ENCODE assay signal across 16 cellular contexts in the genomic region with DNA sequence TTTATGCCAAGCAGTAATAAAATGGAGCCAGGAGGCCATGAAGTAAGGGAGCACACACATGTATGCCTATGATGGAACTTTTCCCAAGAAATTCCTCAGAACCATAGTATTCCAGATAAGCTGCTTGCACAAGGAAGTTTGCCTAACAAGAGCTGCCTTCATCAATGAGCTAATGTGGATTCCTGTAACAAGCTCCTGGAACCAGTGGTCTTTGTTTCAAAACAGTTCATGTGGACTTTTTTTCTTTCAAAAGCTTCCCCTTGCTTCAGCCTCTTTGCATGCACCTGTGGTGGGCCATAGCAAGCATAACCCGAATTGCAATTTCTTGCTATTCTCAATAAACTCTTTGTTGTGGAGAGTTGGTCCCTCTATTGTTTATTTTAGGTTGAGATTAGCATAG.
DNase-seq lines count a peak whose midpoint lies in the region; ATAC-seq and TF ChIP-seq lines count a peak whose summit lies in the region.
"Had no signal": no experiment of that assay in that cellular context is flagged by ENCODE, and none has a peak within 500 bp of the region (broad histone marks: within the 10 kb centered on the region; RNA-seq: fewer than 3 reads in every experiment).

No MANE protein-coding gene starts in this region.

- peaks cover 80% of the 10 kb centered on the region for H3K4me1 Mint-ChIP-seq in WTC11

- no peaks in the 10 kb centered on the region for H3K27me3 ChIP-seq in HAP-1 (ENCODE audit: low read depth)
- H3K27me3 ChIP-seq: BLaER1, SJSA1 had no signal

- H3K9me3 Mint-ChIP-seq in WTC11, result peaks cover 1% of the 10 kb centered on the region

- CTCF ChIA-PET in WTC11 (lab: Charles Lee), result interaction anchor here (0.8 to 1.0 kb wide), 3 partner anchors 12 to 59 kb away, joined by 3 to 4 read pairs (median 3); no protein-coding TSS in a partner anchor

- peak overlapping the region; percentile 50; the same call in 1 of the 2 replicates for H3K27ac Mint-ChIP-seq in WTC11

- no peak overlapping the region for H3K4me3 Mint-ChIP-seq in WTC11
- H3K4me3 Mint-ChIP-seq: CD8-positive, alpha-beta memory T cell had no signal

- H3K4me3 ChIP-seq in HAP-1, result no peak overlapping the region
- H3K4me3 ChIP-seq: BLaER1, K562, SJSA1 had no signal

- ATAC-seq in WTC11 (peak; percentile 59), HG02571 (IDR thresholded peaks at IDR 0.05; ENCODE audit: unreplicated experiment) (no peak)
- no peak for ATAC-seq in stimulated activated naive CD8-positive, alpha-beta T cell treated with anti-CD3 and anti-CD28 coated beads, Interleukin-15, Interleukin-2, amounts not matched to agents 100 U/mL and 50 U/mL, for 24 hours
- ATAC-seq: K562, PC-3 had no signal

- no peaks in the 10 kb centered on the region for H3K27me3 Mint-ChIP-seq in WTC11 (ENCODE audit: low read depth)
- H3K27me3 Mint-ChIP-seq: CD8-positive, alpha-beta memory T cell had no signal

- in situ Hi-C loops in HAP-1 (cut with MboI; ENCODE audit: low sequenced_read_pairs), result no loop called here

- TF ChIP-seq CTCF in WTC11 (IDR thresholded peaks at IDR 0.05), result no peak

- peaks cover 74% of the 10 kb centered on the region for H3K4me1 ChIP-seq in HAP-1
- H3K4me1 ChIP-seq: BLaER1, SJSA1 had no signal

- no peaks in the 10 kb centered on the region for H3K9me3 ChIP-seq in HAP-1
- H3K9me3 ChIP-seq: BLaER1, SJSA1 had no signal

- POLR2A ChIA-PET in WTC11 (lab: Charles Lee), result interaction anchor here (0.9 kb wide), 1 partner anchor 10 kb away, joined by 3 read pairs; no protein-coding TSS in a partner anchor

- H3K36me3 Mint-ChIP-seq in WTC11, result peaks cover under 1% of the 10 kb centered on the region

- peak; percentile 69 to 97 for DNase-seq in HAP-1 (ENCODE audit: low spot score in 2 of 2)
- no peak for DNase-seq in WTC11 (ENCODE audit: low spot score)
- DNase-seq in iPS DF 19.7 (ENCODE audit: low read depth, low spot score), result peak; percentile 30
- DNase-seq in NK-92 treated with Interleukin-12 subunit alpha and Interleukin-12 subunit beta, amount 100 ng/mL, for 24 hours (lab: John Stamatoyannopoulos, UW), result no peak
- no peak for DNase-seq in stimulated activated naive CD8-positive, alpha-beta T cell treated with anti-CD3 and anti-CD28 coated beads, Interleukin-15, Interleukin-2, amounts not matched to agents 100 U/mL and 50 U/mL, for 24 hours
- no peak for DNase-seq in T1000 (lab: John Stamatoyannopoulos, UW)
- DNase-seq: CD8-positive, alpha-beta memory T cell; GOT3; NCI-H1436; NCI-H2081; NCI-H524; PC-3 had no signal

- H3K36me3 ChIP-seq in HAP-1 (replicated peaks), result no peaks in the 10 kb centered on the region
- H3K36me3 ChIP-seq: SJSA1 had no signal

TF ChIP-seq in WTC11, 78 proteins besides CTCF, POLR2A, EP300 and RAD21:
- no peak for TF ChIP-seq CREB1 (CRISPR knock-in tag; IDR thresholded peaks at IDR 0.05)
- TF ChIP-seq, protein P1, sequence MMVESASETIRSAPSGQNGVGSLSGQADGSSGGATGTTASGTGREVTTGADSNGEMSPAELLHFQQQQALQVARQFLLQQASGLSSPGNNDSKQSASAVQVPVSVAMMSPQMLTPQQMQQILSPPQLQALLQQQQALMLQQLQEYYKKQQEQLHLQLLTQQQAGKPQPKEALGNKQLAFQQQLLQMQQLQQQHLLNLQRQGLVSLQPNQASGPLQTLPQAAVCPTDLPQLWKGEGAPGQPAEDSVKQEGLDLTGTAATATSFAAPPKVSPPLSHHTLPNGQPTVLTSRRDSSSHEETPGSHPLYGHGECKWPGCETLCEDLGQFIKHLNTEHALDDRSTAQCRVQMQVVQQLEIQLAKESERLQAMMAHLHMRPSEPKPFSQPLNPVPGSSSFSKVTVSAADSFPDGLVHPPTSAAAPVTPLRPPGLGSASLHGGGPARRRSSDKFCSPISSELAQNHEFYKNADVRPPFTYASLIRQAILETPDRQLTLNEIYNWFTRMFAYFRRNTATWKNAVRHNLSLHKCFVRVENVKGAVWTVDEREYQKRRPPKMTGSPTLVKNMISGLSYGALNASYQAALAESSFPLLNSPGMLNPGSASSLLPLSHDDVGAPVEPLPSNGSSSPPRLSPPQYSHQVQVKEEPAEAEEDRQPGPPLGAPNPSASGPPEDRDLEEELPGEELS (CRISPR knock-in tag; IDR thresholded peaks at IDR 0.05), result no peak
- TF ChIP-seq SOX15 (CRISPR knock-in tag; IDR thresholded peaks at IDR 0.05), result no peak
- 0 out of 2 replicates have a peak, but pooled peaks have one; percentile 31 for TF ChIP-seq TEAD1 (CRISPR knock-in tag; IDR thresholded peaks at IDR 0.05)
- no peak for TF ChIP-seq FOXJ3 (CRISPR knock-in tag; IDR thresholded peaks at IDR 0.05; ENCODE audit: borderline replicate concordance)
- no peak for TF ChIP-seq PRRX2 (CRISPR knock-in tag; IDR thresholded peaks at IDR 0.05)
- TF ChIP-seq CREM (CRISPR knock-in tag; IDR thresholded peaks at IDR 0.05), result no peak

Comparison
In these comparisons a context has a peak if more than half of its experiments do, and no peak if none do; other contexts are left out.
1. DNase-seq: peak in HAP-1 (2 of 2) and iPS DF 19.7 (single experiment); none in WTC11 (single experiment), NK-92 treated with Interleukin-12 subunit alpha and Interleukin-12 subunit beta, amount 100 ng/mL, for 24 hours (single experiment), stimulated activated naive CD8-positive, alpha-beta T cell treated with anti-CD3 and anti-CD28 coated beads, Interleukin-15, Interleukin-2, amounts not matched to agents 100 U/mL and 50 U/mL, for 24 hours (single experiment) and T1000 (single experiment).